In the genomic region with DNA sequence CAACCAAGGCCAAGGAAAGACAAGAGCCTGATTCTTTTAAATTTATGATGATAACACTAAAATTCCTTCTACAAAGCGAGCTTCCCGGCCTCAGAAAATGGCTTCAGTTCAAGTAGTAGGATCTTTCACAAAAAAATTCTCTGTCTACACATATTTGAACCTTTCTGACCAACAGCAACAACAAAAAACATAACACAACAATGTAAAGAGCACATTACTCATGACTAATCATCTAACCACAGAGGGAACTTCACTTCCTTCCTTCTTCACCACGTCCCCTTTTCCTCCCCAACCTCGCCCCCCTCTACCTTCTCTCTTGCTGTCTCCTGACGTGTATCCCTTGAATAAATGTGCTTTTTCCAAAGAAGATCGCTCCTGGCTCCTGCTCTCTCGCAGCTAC, we compare ENCODE assay signal across 1 cellular context.
TF ChIP-seq lines count a peak whose summit lies in the region.

No MANE protein-coding gene starts in this region.

TF ChIP-seq in GM23338, 12 proteins besides CTCF, POLR2A, EP300 and RAD21 (continued from another document):
- no peak for TF ChIP-seq ZNF462 (CRISPR knock-in tag; IDR thresholded peaks at IDR 0.05)
- no peak for TF ChIP-seq ZNF331 (CRISPR knock-in tag; IDR thresholded peaks at IDR 0.05; ENCODE audit: low read depth)
- TF ChIP-seq STAT1 (IDR thresholded peaks at IDR 0.05; ENCODE audit: unreplicated experiment): no peak
- no peak for TF ChIP-seq NANOG (IDR thresholded peaks at IDR 0.05; ENCODE audit: borderline replicate concordance)
- TF ChIP-seq EZH2 (IDR thresholded peaks at IDR 0.05; ENCODE audit: low read depth, unreplicated experiment): no peak
- no peak for TF ChIP-seq POLR2AphosphoS5 (IDR thresholded peaks at IDR 0.05; ENCODE audit: low read depth)
- no peak for TF ChIP-seq CREB1 (CRISPR knock-in tag; IDR thresholded peaks at IDR 0.05; ENCODE audit: low read depth)
- TF ChIP-seq EZH2phosphoT487 (IDR thresholded peaks at IDR 0.05; ENCODE audit: unreplicated experiment): no peak
